17 cellular contexts compared by ENCODE assay signal in the genomic region with DNA sequence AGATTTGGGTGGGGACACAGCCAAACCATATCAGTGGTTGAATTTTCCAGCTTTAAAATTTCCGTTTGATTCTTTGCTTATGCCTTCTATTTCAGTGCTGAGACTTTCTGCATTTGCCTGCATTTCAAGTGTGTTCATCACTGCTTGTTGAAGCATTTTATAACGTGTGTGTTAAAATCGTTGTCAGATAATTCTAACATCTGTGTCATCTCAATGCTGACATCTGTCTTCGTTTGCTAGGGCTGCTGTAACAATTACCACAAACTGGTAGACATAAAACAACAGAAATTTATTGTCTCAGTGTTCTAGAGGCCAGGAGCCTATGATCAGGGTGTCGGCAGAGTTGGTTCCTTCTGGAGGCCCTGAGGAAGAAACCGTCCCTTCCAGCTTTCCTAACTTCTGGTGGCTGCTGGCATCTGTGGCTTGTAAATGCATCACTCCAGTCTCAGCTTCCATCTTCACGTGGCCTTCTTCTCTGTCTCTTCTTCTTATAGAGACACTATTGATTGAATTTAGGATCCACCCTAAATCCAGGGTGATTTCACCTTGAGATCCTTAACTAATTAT.
DNase-seq lines count a peak whose midpoint lies in the region; ATAC-seq and TF ChIP-seq lines count a peak whose summit lies in the region.
"Had no signal": no experiment of that assay in that cellular context is flagged by ENCODE, and none has a peak within 500 bp of the region (broad histone marks: within the 10 kb centered on the region; RNA-seq: fewer than 3 reads in every experiment).

No MANE protein-coding gene starts in this region.

- H3K4me3 ChIP-seq in right atrium auricular region (no peak overlapping the region), vagina (no peak overlapping the region), MM.1S (ENCODE audit: low read length) (no peak overlapping the region)
- H3K4me3 ChIP-seq: BLaER1, GM23338 had no signal

- H3K27me3 ChIP-seq in right atrium auricular region (no peaks in the 10 kb centered on the region), vagina (no peaks in the 10 kb centered on the region), MM.1S (replicated peaks; ENCODE audit: insufficient read depth, low read length) (no peaks in the 10 kb centered on the region)
- H3K27me3 ChIP-seq: BLaER1 had no signal

- H2AFZ ChIP-seq in MM.1S (ENCODE audit: low read length) = no peak overlapping the region
- H2AFZ ChIP-seq: GM23338 had no signal

- H3K79me2 ChIP-seq in MM.1S (ENCODE audit: low read length) = no peaks in the 10 kb centered on the region

- DNase-seq in NCI-H2171 treated with DMSO at 0.1 percent for 48 hours (lab: John Stamatoyannopoulos, UW) = peak; percentile 60
- no peak for DNase-seq in NCI-H2171 (lab: John Stamatoyannopoulos, UW)
- peak; percentile 26 for DNase-seq in right atrium auricular region (ENCODE audit: low spot score)
- DNase-seq in left ventricle myocardium superior = no peak
- peak; percentile 32 for DNase-seq in left kidney (ENCODE audit: low read depth, low spot score)
- DNase-seq in vagina (ENCODE audit: extremely low spot score in 2 of 2) = peak; percentile 52 to 55
- DNase-seq in GM19240 (ENCODE audit: insufficient read length, low spot score) = no peak
- no peak for DNase-seq in MM.1S
- DNase-seq: 8988T; CD4-positive, alpha-beta memory T cell; DMS153; DMS79; GDM1; HCEC 1CT had no signal

- no peaks in the 10 kb centered on the region for H3K9me2 ChIP-seq in MM.1S (replicated peaks; ENCODE audit: insufficient read depth, low read length)

- TF ChIP-seq POLR2A in vagina (IDR thresholded peaks at IDR 0.05) = no peak

- no peak overlapping the region for H3K4me2 ChIP-seq in MM.1S (ENCODE audit: low read depth, low read length)
- H3K4me2 ChIP-seq: BLaER1, GM23338 had no signal

- H3K27ac ChIP-seq in right atrium auricular region = no peak overlapping the region
- no peak overlapping the region for H3K27ac ChIP-seq in vagina
- no peak overlapping the region for H3K27ac ChIP-seq in MM.1S (ENCODE audit: low read length)
- H3K27ac ChIP-seq: BLaER1, HL-60 had no signal

- no peak for ATAC-seq in left ventricle myocardium superior
- ATAC-seq: GM23338 had no signal

- H3K36me3 ChIP-seq in right atrium auricular region (no peaks in the 10 kb centered on the region), vagina (no peaks in the 10 kb centered on the region), MM.1S (replicated peaks; ENCODE audit: insufficient read depth, low read length) (no peaks in the 10 kb centered on the region)
- H3K36me3 ChIP-seq: BLaER1 had no signal

- H3K9ac ChIP-seq in MM.1S (ENCODE audit: low read length) = no peak overlapping the region
- H3K9ac ChIP-seq: BLaER1 had no signal

- no peaks in the 10 kb centered on the region for H3F3A ChIP-seq in MM.1S (ENCODE audit: insufficient read depth, low read length)

- H3K9me3 ChIP-seq in right atrium auricular region = no peaks in the 10 kb centered on the region
- H3K9me3 ChIP-seq in vagina = no peaks in the 10 kb centered on the region
- no peaks in the 10 kb centered on the region for H3K9me3 ChIP-seq in MM.1S (replicated peaks; ENCODE audit: insufficient read depth, low read length)

- no peaks in the 10 kb centered on the region for H4K20me1 ChIP-seq in MM.1S (ENCODE audit: insufficient read depth, low read length)
- H4K20me1 ChIP-seq: BLaER1 had no signal

- TF ChIP-seq CTCF in right atrium auricular region (IDR thresholded peaks at IDR 0.05) = no peak
- TF ChIP-seq CTCF in vagina (IDR thresholded peaks at IDR 0.05) = no peak
- no peak for TF ChIP-seq CTCF in MM.1S (IDR thresholded peaks at IDR 0.05; ENCODE audit: low read length)

- intact Hi-C loops in left ventricle myocardium superior (cut with micrococcal nuclease) = no loop called here
- intact Hi-C loops in vagina (cut with DNase I) = no loop called here

- H3K4me1 ChIP-seq in right atrium auricular region (peaks cover 0 to 6% of the 10 kb centered on the region in 2 donors), vagina (no peaks in the 10 kb centered on the region), MM.1S (ENCODE audit: low read length) (no peaks in the 10 kb centered on the region)

Comparison
In these comparisons a context has a peak if more than half of its experiments do, and no peak if none do; other contexts are left out.
1. DNase-seq: peak in NCI-H2171 treated with DMSO at 0.1 percent for 48 hours (single experiment), right atrium auricular region (single experiment), left kidney (single experiment) and vagina (2 of 2); none in NCI-H2171 (single experiment), left ventricle myocardium superior (single experiment), GM19240 (single experiment) and MM.1S (single experiment).